Comparison of ENCODE assay signal across 29 cellular contexts in genomic region chr5:58998539-58998938, GRCh38.
"Had no signal": no experiment of that assay in that cellular context is flagged by ENCODE, and none has a peak within 500 bp of the region (broad histone marks: within the 10 kb centered on the region; RNA-seq: fewer than 3 reads in every experiment).

No MANE protein-coding gene starts in this region.

- H3K4me3 ChIP-seq: esophagus squamous epithelium, gastroesophageal sphincter, sigmoid colon, smooth muscle cell, stomach, transverse colon had no signal

- H3K4me3 Mint-ChIP-seq: activated CD4-positive, alpha-beta memory T cell treated with anti-CD3 and anti-CD28 coated beads, Interleukin-2, amount 10 ng/mL, durations not matched to agents 7 days and 5 days; activated CD4-positive, alpha-beta T cell treated with anti-CD3 and anti-CD28 coated beads, Interleukin-2, amount 10 ng/mL, durations not matched to agents 24 days and 14 days; activated naive CD8-positive, alpha-beta T cell treated with anti-CD3 and anti-CD28 coated beads, Interleukin-2, amount 50 U/mL, for 24 hours; activated T-helper 1 cell treated with anti-CD3 and anti-CD28 coated beads, Interleukin-12 subunit alpha, Interleukin-12 subunit beta, Interleukin-2, Interleukin-4 antibody, amounts not matched to agents 30 ng/mL and 10 ng/mL and 1 ng/mL, durations not matched to agents 14 hours and 24 hours and 36 hours; effector memory CD8-positive, alpha-beta T cell; mesothelial cell of epicardium; natural killer cell; stimulated activated memory B cell treated with anti-CD40 and anti-IgM and Interleukin-4, amounts not matched to agents 10 μg/mL and 1 μg/mL and 100 μg/mL, for 72 hours had no signal

- H3K27me3 Mint-ChIP-seq: activated CD4-positive, alpha-beta memory T cell treated with anti-CD3 and anti-CD28 coated beads, Interleukin-2, amount 10 ng/mL, durations not matched to agents 7 days and 5 days; activated CD4-positive, alpha-beta T cell treated with anti-CD3 and anti-CD28 coated beads, Interleukin-2, amount 10 ng/mL, durations not matched to agents 24 days and 14 days; activated naive CD8-positive, alpha-beta T cell treated with anti-CD3 and anti-CD28 coated beads, Interleukin-2, amount 50 U/mL, for 24 hours; effector memory CD8-positive, alpha-beta T cell; stimulated activated memory B cell treated with anti-CD40 and anti-IgM and Interleukin-4, amounts not matched to agents 10 μg/mL and 1 μg/mL and 100 μg/mL, for 72 hours had no signal

- H3K4me2 ChIP-seq: smooth muscle cell had no signal

- H3K9me3 Mint-ChIP-seq: activated CD4-positive, alpha-beta memory T cell treated with anti-CD3 and anti-CD28 coated beads, Interleukin-2, amount 10 ng/mL, durations not matched to agents 7 days and 5 days; activated naive CD8-positive, alpha-beta T cell treated with anti-CD3 and anti-CD28 coated beads, Interleukin-2, amount 50 U/mL, for 24 hours; activated T-helper 1 cell treated with anti-CD3 and anti-CD28 coated beads, Interleukin-12 subunit alpha, Interleukin-12 subunit beta, Interleukin-2, Interleukin-4 antibody, amounts not matched to agents 30 ng/mL and 10 ng/mL and 1 ng/mL, durations not matched to agents 14 hours and 24 hours and 36 hours; effector memory CD8-positive, alpha-beta T cell; mesothelial cell of epicardium; natural killer cell; stimulated activated memory B cell treated with anti-CD40 and anti-IgM and Interleukin-4, amounts not matched to agents 10 μg/mL and 1 μg/mL and 100 μg/mL, for 72 hours had no signal

- FAIRE-seq: islet of Langerhans, urothelium cell line had no signal

- H3K27ac ChIP-seq: brain microvascular endothelial cell, esophagus squamous epithelium, gastroesophageal sphincter, sigmoid colon, stomach, transverse colon had no signal

- H3K4me1 ChIP-seq: esophagus squamous epithelium had no signal

- H3K27me3 ChIP-seq: brain microvascular endothelial cell, esophagus squamous epithelium, gastroesophageal sphincter, sigmoid colon, stomach, transverse colon had no signal

- ATAC-seq: activated naive CD8-positive, alpha-beta T cell treated with anti-CD3 and anti-CD28 coated beads, Interleukin-2, amount 50 U/mL, for 24 hours; effector memory CD8-positive, alpha-beta T cell; gastroesophageal sphincter; left ventricle myocardium superior; natural killer cell; stimulated activated memory B cell treated with anti-CD40 and anti-IgM and Interleukin-4, amounts not matched to agents 10 μg/mL and 1 μg/mL and 100 μg/mL, for 72 hours had no signal

- H3K36me3 ChIP-seq: brain microvascular endothelial cell, esophagus squamous epithelium, gastroesophageal sphincter, sigmoid colon, stomach, transverse colon had no signal

- H3K36me3 Mint-ChIP-seq: natural killer cell; stimulated activated memory B cell treated with anti-CD40 and anti-IgM and Interleukin-4, amounts not matched to agents 10 μg/mL and 1 μg/mL and 100 μg/mL, for 72 hours had no signal

- DNase-seq: activated CD4-positive, alpha-beta memory T cell treated with anti-CD3 and anti-CD28 coated beads, Interleukin-2, amount 10 ng/mL, durations not matched to agents 7 days and 5 days; activated CD4-positive, alpha-beta T cell treated with anti-CD3 and anti-CD28 coated beads, Interleukin-2, amount 10 ng/mL, durations not matched to agents 24 days and 14 days; activated CD4-positive, CD25-positive, alpha-beta regulatory T cell; activated gamma-delta T cell; activated naive CD4-positive, alpha-beta T cell treated with anti-CD3 and anti-CD28 coated beads, Interleukin-2, amount 50 U/mL, for 16 hours; activated naive CD8-positive, alpha-beta T cell treated with anti-CD3 and anti-CD28 coated beads, Interleukin-2, amount 50 U/mL, for 24 hours; brain microvascular endothelial cell; caudate nucleus; dermis blood vessel endothelial cell; effector memory CD8-positive, alpha-beta T cell; esophagus squamous epithelium; head of caudate nucleus; left ventricle myocardium superior; mammary epithelial cell; natural killer cell; nucleus accumbens; retina; sigmoid colon; stimulated activated CD4-positive, alpha-beta T cell treated with anti-CD3 and anti-CD28 coated beads, Interleukin-15, amount 100 ng/mL, for 24 hours; stomach; T-helper 9 cell; transverse colon had no signal

- H3K27ac Mint-ChIP-seq: activated CD4-positive, alpha-beta memory T cell treated with anti-CD3 and anti-CD28 coated beads, Interleukin-2, amount 10 ng/mL, durations not matched to agents 7 days and 5 days; activated CD4-positive, alpha-beta T cell treated with anti-CD3 and anti-CD28 coated beads, Interleukin-2, amount 10 ng/mL, durations not matched to agents 24 days and 14 days; activated naive CD8-positive, alpha-beta T cell treated with anti-CD3 and anti-CD28 coated beads, Interleukin-2, amount 50 U/mL, for 24 hours; activated T-helper 1 cell treated with anti-CD3 and anti-CD28 coated beads, Interleukin-12 subunit alpha, Interleukin-12 subunit beta, Interleukin-2, Interleukin-4 antibody, amounts not matched to agents 30 ng/mL and 10 ng/mL and 1 ng/mL, durations not matched to agents 14 hours and 24 hours and 36 hours; effector memory CD8-positive, alpha-beta T cell; mesothelial cell of epicardium; natural killer cell; stimulated activated memory B cell treated with anti-CD40 and anti-IgM and Interleukin-4, amounts not matched to agents 10 μg/mL and 1 μg/mL and 100 μg/mL, for 72 hours had no signal

- H3K9me3 ChIP-seq: esophagus squamous epithelium, gastroesophageal sphincter, sigmoid colon, stomach, transverse colon had no signal
